ENCODE assay signal across 1 cellular context in genomic region chr13:30829788-30830637, GRCh38.
TF ChIP-seq lines count a peak whose summit lies in the region.

No MANE protein-coding gene starts in this region.

TF ChIP-seq in HepG2, 621 proteins besides CTCF, POLR2A, EP300 and RAD21 (continued from another document and continues in another):
- no peak for TF ChIP-seq ZNF407 (CRISPR knock-in tag; IDR thresholded peaks at IDR 0.05; ENCODE audit: not compliant biosample characterization)
- TF ChIP-seq ZBTB39 (CRISPR knock-in tag; IDR thresholded peaks at IDR 0.05) = no peak
- no peak for TF ChIP-seq GPBP1L1 (CRISPR knock-in tag; IDR thresholded peaks at IDR 0.05)
- no peak for TF ChIP-seq FOXA1 (IDR thresholded peaks at IDR 0.05)
- peak; percentile 69 for TF ChIP-seq FOXA1 (CRISPR knock-in tag; IDR thresholded peaks at IDR 0.05)
- TF ChIP-seq SIN3B (IDR thresholded peaks at IDR 0.05; ENCODE audit: low read length) = no peak
- TF ChIP-seq AFF4 (CRISPR knock-in tag; IDR thresholded peaks at IDR 0.05) = no peak
- TF ChIP-seq HOXA9 (CRISPR knock-in tag; IDR thresholded peaks at IDR 0.05; ENCODE audit: borderline replicate concordance) = no peak
- peak; percentile 50; the same call in 1 of the 2 replicates for TF ChIP-seq FOXP4 (CRISPR knock-in tag; IDR thresholded peaks at IDR 0.05)
- TF ChIP-seq FOXA3 (CRISPR knock-in tag; IDR thresholded peaks at IDR 0.05) = peak; percentile 77
- TF ChIP-seq ZBTB46 (CRISPR knock-in tag; IDR thresholded peaks at IDR 0.05; ENCODE audit: borderline replicate concordance) = no peak
- TF ChIP-seq SAP130 (CRISPR knock-in tag; IDR thresholded peaks at IDR 0.05; ENCODE audit: low read depth) = peak; percentile 35; the same call in 1 of the 2 replicates
- no peak for TF ChIP-seq SMYD3 (CRISPR knock-in tag; IDR thresholded peaks at IDR 0.05)
- TF ChIP-seq PRMT3 (CRISPR knock-in tag; IDR thresholded peaks at IDR 0.05; ENCODE audit: borderline replicate concordance, low read depth) = no peak
- no peak for TF ChIP-seq THAP7 (CRISPR knock-in tag; IDR thresholded peaks at IDR 0.05)
- TF ChIP-seq GRHL1 (CRISPR knock-in tag; conservative IDR thresholded peaks at IDR 0.05) = no peak
- TF ChIP-seq TEF (CRISPR knock-in tag; IDR thresholded peaks at IDR 0.05) = no peak
- TF ChIP-seq HDAC1 (CRISPR knock-in tag; IDR thresholded peaks at IDR 0.05) = no peak
- TF ChIP-seq ZZZ3 (CRISPR knock-in tag; IDR thresholded peaks at IDR 0.05; ENCODE audit: borderline replicate concordance) = no peak
- no peak for TF ChIP-seq MBD4 (IDR thresholded peaks at IDR 0.05; ENCODE audit: borderline replicate concordance, low read length)
- no peak for TF ChIP-seq ZNF574 (CRISPR knock-in tag; IDR thresholded peaks at IDR 0.05)
- no peak for TF ChIP-seq SKI (IDR thresholded peaks at IDR 0.05; ENCODE audit: partially characterized antibody)
- TF ChIP-seq HMG20A (CRISPR knock-in tag; IDR thresholded peaks at IDR 0.05; ENCODE audit: borderline replicate concordance) = no peak
- no peak for TF ChIP-seq ARHGAP35 (CRISPR knock-in tag; IDR thresholded peaks at IDR 0.05; ENCODE audit: borderline replicate concordance)
- TF ChIP-seq ZNF747 (CRISPR knock-in tag; IDR thresholded peaks at IDR 0.05; ENCODE audit: borderline replicate concordance) = no peak
- no peak for TF ChIP-seq ZNF274 (CRISPR knock-in tag; IDR thresholded peaks at IDR 0.05)
- no peak for TF ChIP-seq FLYWCH1 (CRISPR knock-in tag; IDR thresholded peaks at IDR 0.05)
